Comparison of ENCODE assay signal across 10 cellular contexts in the genomic region with DNA sequence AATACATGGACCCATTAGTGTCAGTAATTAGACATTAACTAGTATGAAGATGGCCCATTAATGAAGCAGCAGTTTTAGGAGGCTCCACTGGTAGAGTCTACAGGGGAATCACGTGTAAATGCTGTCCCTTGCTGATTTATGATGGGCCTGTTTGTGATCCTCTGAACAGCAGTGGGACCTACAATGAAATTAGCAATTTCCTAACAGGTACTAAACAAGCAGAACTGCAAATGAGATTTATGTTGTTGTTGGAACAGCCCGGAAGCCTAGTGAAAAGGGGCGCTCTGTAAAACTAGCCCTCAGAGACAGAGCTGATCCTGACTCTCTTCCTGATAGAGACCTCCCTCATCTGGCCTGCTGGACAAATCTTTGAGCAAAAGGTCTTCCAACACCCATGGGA. TPM values are rescaled to one million over a fixed set of nuclear protein-coding genes. Genes with fewer than 3 reads are reported as not detected.
"Had no signal": no experiment of that assay in that cellular context is flagged by ENCODE, and none has a peak within 500 bp of the region (broad histone marks: within the 10 kb centered on the region; RNA-seq: fewer than 3 reads in every experiment).

No MANE protein-coding gene starts in this region.

- H3K9me3 Mint-ChIP-seq: HFFc6 had no signal

- ATAC-seq: HCT116 had no signal

- H3K4me3 Mint-ChIP-seq: H9, HFFc6 had no signal

- H3K36me3 ChIP-seq: HAP-1 had no signal

- H3K4me1 ChIP-seq: HAP-1 had no signal

- DNase-seq: GM23248, GOT3, H7, H9, HCEC 1CT, HFFc6 had no signal

- H2AFZ ChIP-seq: GM23248 had no signal

- H3K27ac ChIP-seq: GM23248 had no signal

- H3K4me3 ChIP-seq: GM23248, HAP-1 had no signal

- H3K9me3 ChIP-seq: HAP-1 had no signal

- H3K9ac ChIP-seq: GM23248 had no signal

- H3K27ac Mint-ChIP-seq: H9, HFFc6 had no signal

- FAIRE-seq: H1, H54 had no signal

RNA-seq across cellular contexts. Expression of a gene that starts 54.9 kb away (rescaled TPM):
- total RNA-seq: GM23248, HFFc6 had no signal
- polyA plus RNA-seq: GM23248 had no signal
